28 cellular contexts compared by ENCODE assay signal in the genomic region with DNA sequence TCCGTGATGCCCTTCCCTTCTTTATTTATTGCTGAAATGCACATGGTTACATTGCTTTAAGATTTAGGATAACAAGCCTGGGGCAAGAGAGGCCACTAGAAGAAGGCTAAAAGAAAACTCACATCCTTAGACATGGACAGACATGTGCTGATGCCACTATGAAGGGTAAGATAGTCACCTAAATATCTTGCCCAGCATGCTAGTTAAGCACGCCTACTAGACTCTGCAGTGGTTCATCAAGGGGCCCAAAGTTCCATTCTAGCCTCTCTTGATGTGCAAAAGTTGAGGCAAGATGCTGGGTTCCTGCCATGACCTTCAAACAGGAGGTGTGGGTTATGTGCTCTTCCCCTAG. TPM values are rescaled to one million over a fixed set of nuclear protein-coding genes. Genes with fewer than 3 reads are reported as not detected.
A peak's percentile ranks its signal among the peaks of the same experiment; 100 is the strongest.
DNase-seq lines count a peak whose midpoint lies in the region; ATAC-seq, FAIRE-seq and TF ChIP-seq lines count a peak whose summit lies in the region.
"Had no signal": no experiment of that assay in that cellular context is flagged by ENCODE, and none has a peak within 500 bp of the region (broad histone marks: within the 10 kb centered on the region; RNA-seq: fewer than 3 reads in every experiment).

No MANE protein-coding gene starts in this region.

- POLR2A ChIA-PET in SK-N-SH (lab: Yijun Ruan, JAX) = no interaction called here

- peak overlapping the region; percentile 51 for H3K4me2 ChIP-seq in SK-N-SH
- H3K4me2 ChIP-seq in keratinocyte (ENCODE audit: control insufficient read depth, extremely low read depth, insufficient read depth, low read depth, low read length) = peak overlapping the region; percentile 73

- TF ChIP-seq CTCF in SK-N-SH (IDR thresholded peaks at IDR 0.05) = no peak
- TF ChIP-seq CTCF in keratinocyte (optimal IDR thresholded peaks at IDR 0.05 in 1 of 3, IDR thresholded peaks at IDR 0.05 in 1 of 3, conservative IDR thresholded peaks at IDR 0.05 in 1 of 3; ENCODE audit: extremely low read depth in 1 of 3, insufficient read depth in 2 of 3, low read length in 3 of 3) = no peak
- no peak for TF ChIP-seq CTCF in thyroid gland (IDR thresholded peaks at IDR 0.05)

- H3K9ac ChIP-seq in SK-N-SH (peak overlapping the region; percentile 15), adipocyte (ENCODE audit: low read length) (peak overlapping the region; percentile 1), keratinocyte (ENCODE audit: control insufficient read depth, extremely low read depth, insufficient read depth, low read length) (no peak overlapping the region)

- H3K4me3 ChIP-seq in SK-N-SH (ENCODE audit: low read depth in 2 of 2, low read length in 1 of 2) (no peak overlapping the region), adipocyte (ENCODE audit: low read length) (no peak overlapping the region), keratinocyte (ENCODE audit: control insufficient read depth in 2 of 3, extremely low read depth in 1 of 3, insufficient read depth in 2 of 3, low read depth in 1 of 3, low read length in 3 of 3) (no peak overlapping the region), thyroid gland (replicated peaks in 1 of 3) (no peak overlapping the region)
- H3K4me3 ChIP-seq: adrenal gland, lung, spleen, transverse colon had no signal

- H3K27ac ChIP-seq in SK-N-SH (ENCODE audit: low read depth in 2 of 2, low read length in 1 of 2) (peak overlapping the region; percentile 67 to 80; a peak in 3 of 4 replicates), keratinocyte (ENCODE audit: control insufficient read depth, insufficient read depth, low read length) (peak overlapping the region; percentile 72), thyroid gland (peak overlapping the region in 2 of 3 donors; percentile 53 to 64)
- H3K27ac ChIP-seq: 22Rv1, spleen, transverse colon, VCaP had no signal

- intact Hi-C loops in thyroid gland (cut with DNase I) = no loop called here

- no peaks in the 10 kb centered on the region for H4K20me1 ChIP-seq in SK-N-SH (ENCODE audit: insufficient read depth)
- no peaks in the 10 kb centered on the region for H4K20me1 ChIP-seq in keratinocyte (ENCODE audit: control insufficient read depth, extremely low read depth, insufficient read depth, low read length)

- H2AFZ ChIP-seq in SK-N-SH (ENCODE audit: low read depth) (no peak overlapping the region; the same call in 1 of the 2 replicates), keratinocyte (ENCODE audit: control insufficient read depth, low read length) (no peak overlapping the region)

- H3K9me3 ChIP-seq in SK-N-SH (no peaks in the 10 kb centered on the region), adipocyte (ENCODE audit: control insufficient read depth, low read length) (no peaks in the 10 kb centered on the region), keratinocyte (ENCODE audit: control insufficient read depth, low read depth, low read length) (no peaks in the 10 kb centered on the region), thyroid gland (no peaks in the 10 kb centered on the region)
- H3K9me3 ChIP-seq: adrenal gland, spleen, transverse colon had no signal

- TF ChIP-seq POLR2A in thyroid gland (IDR thresholded peaks at IDR 0.05) = no peak

- CTCF ChIA-PET in SK-N-SH (lab: Yijun Ruan, JAX) = no interaction called here

- H3F3A ChIP-seq in SK-N-SH (replicated peaks; ENCODE audit: insufficient read depth) = peaks cover 23% of the 10 kb centered on the region

- 72% methylated on average over 2 of the region's 2 CpGs for WGBS in SK-N-SH (ENCODE audit: low lambda C conversion rate)
- 97 to 100% methylated on average over 2 of the region's 2 CpGs for WGBS in thyroid gland, 2 donors

- H3K79me2 ChIP-seq in SK-N-SH (ENCODE audit: insufficient read depth) = peaks cover 11% of the 10 kb centered on the region; the same call in 1 of the 2 replicates
- H3K79me2 ChIP-seq in keratinocyte (ENCODE audit: control insufficient read depth, insufficient read depth, low read length) = no peaks in the 10 kb centered on the region

- dilution Hi-C loops in keratinocyte (cut with MboI; ENCODE audit: extremely low pct_ligation_motif_present, low sequenced_read_pairs) = no loop called here

- peak; percentile 41 for FAIRE-seq in keratinocyte (lab: Jason Lieb, UNC)
- FAIRE-seq: GM12891 had no signal

- no peaks in the 10 kb centered on the region for H3K9me2 ChIP-seq in SK-N-SH

- peaks cover 0 to 19% of the 10 kb centered on the region in 2 experiments; a peak in 2 of 4 replicates for H3K4me1 ChIP-seq in SK-N-SH (ENCODE audit: control insufficient read depth in 1 of 2, insufficient read depth in 2 of 2, low read depth in 1 of 2, low read length in 1 of 2)
- H3K4me1 ChIP-seq in adipocyte (ENCODE audit: control insufficient read depth, insufficient read depth, low read length) = peaks cover 58% of the 10 kb centered on the region
- peaks cover 24% of the 10 kb centered on the region for H3K4me1 ChIP-seq in keratinocyte (ENCODE audit: control insufficient read depth, extremely low read depth, insufficient read depth, low read length)
- H3K4me1 ChIP-seq in thyroid gland = peaks cover 9 to 55% of the 10 kb centered on the region in 2 donors

- H3K27me3 ChIP-seq in SK-N-SH (ENCODE audit: insufficient read depth) = no peaks in the 10 kb centered on the region
- no peaks in the 10 kb centered on the region for H3K27me3 ChIP-seq in adipocyte (replicated peaks; ENCODE audit: control insufficient read depth, insufficient read depth, low read length)
- H3K27me3 ChIP-seq in keratinocyte (ENCODE audit: control insufficient read depth, extremely low read depth, insufficient read depth, low read length) = no peaks in the 10 kb centered on the region
- H3K27me3 ChIP-seq in thyroid gland = no peaks in the 10 kb centered on the region
- H3K27me3 ChIP-seq: adrenal gland, spleen, transverse colon had no signal

- no peak for TF ChIP-seq EP300 in SK-N-SH (IDR thresholded peaks at IDR 0.05; ENCODE audit: borderline replicate concordance in 1 of 2, low read depth in 1 of 2, low read length in 1 of 2)

- ATAC-seq in SK-N-SH treated with all-trans-retinoic acid at 6 μM for 48 hours (no peak; the same call in 2 of the 3 replicates), HG03039 (IDR thresholded peaks at IDR 0.05; ENCODE audit: unreplicated experiment) (no peak)

- DNase-seq in SK-N-SH = no peak
- no peak for DNase-seq in adipocyte (ENCODE audit: low read depth)
- no peak for DNase-seq in keratinocyte (ENCODE audit: low read depth, low spot score)
- DNase-seq in thyroid gland = no peak
- no peak for DNase-seq in NCI-H1048 (lab: John Stamatoyannopoulos, UW)
- no peak for DNase-seq in NCI-H446 (lab: John Stamatoyannopoulos, UW)
- DNase-seq: activated CD4-positive, alpha-beta T cell treated with anti-CD3 and anti-CD28 coated beads, Interleukin-2, amount 50 U/mL, for 4 hours; activated CD8-positive, alpha-beta memory T cell treated with anti-CD3 and anti-CD28 coated beads, Interleukin-2, amount 50 U/mL, for 48 hours; activated effector memory CD4-positive, alpha-beta T cell treated with anti-CD3 and anti-CD28 coated beads, Interleukin-2, amount 50 U/mL, for 16 hours; adrenal gland; COR-L47; DND-41; hippocampal formation; NCI-H1436; NCI-H2107; NCI-H510A; NK-92 treated with Interleukin-12 subunit alpha and Interleukin-12 subunit beta, amount 100 ng/mL, for 24 hours; spleen; stimulated activated CD4-positive, alpha-beta T cell treated with anti-CD3 and anti-CD28 coated beads, Interleukin-4, amount 100 ng/mL, for 24 hours; stimulated activated naive CD4-positive, alpha-beta T cell treated with Interleukin-2 at 50 U/mL for 16 hours; T-helper 2 cell; transverse colon had no signal

- no peaks in the 10 kb centered on the region for H3K9me1 ChIP-seq in keratinocyte (ENCODE audit: control insufficient read depth, extremely low read depth, insufficient read depth, low read length)

- no peak for TF ChIP-seq RAD21 in SK-N-SH (IDR thresholded peaks at IDR 0.05; ENCODE audit: low read length)

- H3K36me3 ChIP-seq in SK-N-SH (replicated peaks in 1 of 2; ENCODE audit: control insufficient read depth in 1 of 2, insufficient read depth in 2 of 2, low read length in 1 of 2) = peaks cover 4 to 13% of the 10 kb centered on the region in 2 experiments
- H3K36me3 ChIP-seq in adipocyte (ENCODE audit: control insufficient read depth, insufficient read depth, low read length, severe bottlenecking) = peaks cover 65% of the 10 kb centered on the region
- peaks cover 3 to 16% of the 10 kb centered on the region in 2 experiments for H3K36me3 ChIP-seq in keratinocyte (ENCODE audit: control insufficient read depth in 2 of 2, extremely low read depth in 1 of 2, insufficient read depth in 2 of 2, low read length in 2 of 2)
- peaks cover 29 to 42% of the 10 kb centered on the region in 2 donors for H3K36me3 ChIP-seq in thyroid gland

TF ChIP-seq in SK-N-SH, 30 proteins besides CTCF, POLR2A, EP300 and RAD21 (continues in another document):
- no peak for TF ChIP-seq FOXM1 (IDR thresholded peaks at IDR 0.05; ENCODE audit: low read depth)
- TF ChIP-seq CHD2 (IDR thresholded peaks at IDR 0.05; ENCODE audit: low read length, partially characterized antibody) = no peak

TF ChIP-seq in SK-N-SH treated with all-trans-retinoic acid at 6 μM for 48 hours, 23 proteins besides CTCF, POLR2A, EP300 and RAD21 (continues in another document):
- no peak for TF ChIP-seq ZC3H10 (CRISPR knock-in tag; IDR thresholded peaks at IDR 0.05)
- TF ChIP-seq, protein P1, sequence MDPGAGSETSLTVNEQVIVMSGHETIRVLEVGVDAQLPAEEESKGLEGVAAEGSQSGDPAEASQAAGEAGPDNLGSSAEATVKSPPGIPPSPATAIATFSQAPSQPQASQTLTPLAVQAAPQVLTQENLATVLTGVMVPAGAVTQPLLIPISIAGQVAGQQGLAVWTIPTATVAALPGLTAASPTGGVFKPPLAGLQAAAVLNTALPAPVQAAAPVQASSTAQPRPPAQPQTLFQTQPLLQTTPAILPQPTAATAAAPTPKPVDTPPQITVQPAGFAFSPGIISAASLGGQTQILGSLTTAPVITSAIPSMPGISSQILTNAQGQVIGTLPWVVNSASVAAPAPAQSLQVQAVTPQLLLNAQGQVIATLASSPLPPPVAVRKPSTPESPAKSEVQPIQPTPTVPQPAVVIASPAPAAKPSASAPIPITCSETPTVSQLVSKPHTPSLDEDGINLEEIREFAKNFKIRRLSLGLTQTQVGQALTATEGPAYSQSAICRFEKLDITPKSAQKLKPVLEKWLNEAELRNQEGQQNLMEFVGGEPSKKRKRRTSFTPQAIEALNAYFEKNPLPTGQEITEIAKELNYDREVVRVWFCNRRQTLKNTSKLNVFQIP (CRISPR knock-in tag; IDR thresholded peaks at IDR 0.05; ENCODE audit: borderline replicate concordance, low read depth) = no peak

RNA-seq across cellular contexts. Expression of a gene that starts 49.3 kb away (rescaled TPM):
- polyA plus RNA-seq in SK-N-SH (2012; rRNA removed) (16.0 and 20.9 TPM in 2 replicates), keratinocyte (37.6 to 45.9 TPM (median 42.9 TPM) in 3 replicates)
- 17.1 and 21.0 TPM in 2 replicates for polyA plus RNA-seq in SK-N-SH (2012; cell fraction: cytosol; rRNA removed)
- polyA plus RNA-seq in SK-N-SH (2012; cell fraction: nucleus; rRNA removed) = 20.0 and 27.5 TPM in 2 replicates
- polyA plus RNA-seq in keratinocyte (2011; ENCODE audit: low read depth) = 62.9 TPM
- 32.0 and 46.3 TPM in 2 replicates for polyA plus RNA-seq in keratinocyte (2011; cell fraction: cytosol; rRNA removed)
- 38.5 and 43.3 TPM in 2 replicates for polyA plus RNA-seq in keratinocyte (2011; cell fraction: nucleus; rRNA removed)
- 25.5 and 51.0 TPM in 2 replicates for polyA plus RNA-seq in keratinocyte (2012; ENCODE audit: low replicate concordance)
- 6.6 to 20.9 TPM (median 16.2 TPM) in 3 replicates for polyA minus RNA-seq in keratinocyte
- 22.4 TPM for polyA minus RNA-seq in keratinocyte (2011; cell fraction: cytosol; rRNA and poly(A)+ RNA removed)
- 14.1 and 36.8 TPM in 2 replicates for polyA minus RNA-seq in keratinocyte (2011; cell fraction: nucleus; rRNA and poly(A)+ RNA removed)
- 100 to 1,000 TPM in 3 of 4 donors, 10 to 100 TPM in 1; 68.1 to 115 (median 105) TPM for total RNA-seq in thyroid gland
